12 cellular contexts compared by ENCODE assay signal in the genomic region with DNA sequence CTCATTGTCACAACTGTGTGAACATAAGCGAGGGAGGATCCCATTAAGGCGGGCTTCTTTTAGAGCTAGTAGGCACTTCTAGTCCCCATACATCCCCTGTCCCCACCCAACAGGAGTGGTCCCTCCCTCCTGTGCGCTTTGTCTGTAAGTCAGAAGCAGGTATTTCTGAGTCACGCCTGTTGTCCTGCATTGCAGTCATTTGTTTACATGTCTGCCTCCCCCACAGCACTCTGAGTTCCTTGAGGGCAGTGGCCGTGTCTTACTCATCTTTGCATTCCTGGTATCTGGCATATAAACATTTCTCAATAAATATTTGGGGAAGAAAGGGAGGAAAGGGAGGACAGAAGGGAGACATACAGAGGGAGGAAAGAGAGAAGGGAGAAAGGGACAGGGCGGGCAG. TPM values are rescaled to one million over a fixed set of nuclear protein-coding genes. Genes with fewer than 3 reads are reported as not detected.
DNase-seq lines count a peak whose midpoint lies in the region; ATAC-seq, FAIRE-seq and TF ChIP-seq lines count a peak whose summit lies in the region.
"Had no signal": no experiment of that assay in that cellular context is flagged by ENCODE, and none has a peak within 500 bp of the region (broad histone marks: within the 10 kb centered on the region; RNA-seq: fewer than 3 reads in every experiment).

No MANE protein-coding gene starts in this region.

- H3K27ac Mint-ChIP-seq in mesothelial cell of epicardium, result peak overlapping the region; percentile 97
- H3K27ac Mint-ChIP-seq: activated naive CD4-positive, alpha-beta T cell treated with anti-CD3 and anti-CD28 coated beads, Interleukin-2, amount 10 ng/mL, durations not matched to agents 7 days and 5 days; natural killer cell had no signal

- H3K27me3 Mint-ChIP-seq in mesothelial cell of epicardium (ENCODE audit: low read depth), result no peaks in the 10 kb centered on the region

- H3K4me3 Mint-ChIP-seq in mesothelial cell of epicardium, result no peak overlapping the region
- H3K4me3 Mint-ChIP-seq: activated naive CD4-positive, alpha-beta T cell treated with anti-CD3 and anti-CD28 coated beads, Interleukin-2, amount 10 ng/mL, durations not matched to agents 7 days and 5 days; natural killer cell had no signal

- no peak for TF ChIP-seq CTCF in mesothelial cell of epicardium (IDR thresholded peaks at IDR 0.05; ENCODE audit: unreplicated experiment)

- DNase-seq in AG08396 (ENCODE audit: low spot score), result peak; percentile 76
- DNase-seq in M059J (ENCODE audit: low read depth), result peak; percentile 98
- DNase-seq in dedifferentiated amniotic fluid mesenchymal stem cell (ENCODE audit: extremely low spot score), result peak; percentile 80
- DNase-seq in mesothelial cell of epicardium (ENCODE audit: low spot score in 2 of 2, unreplicated experiment in 2 of 2), result no peak
- DNase-seq in frontal cortex (ENCODE audit: low spot score in 2 of 2), result no peak
- DNase-seq in NCI-H1105 treated with DMSO at 0.1 percent for 48 hours (lab: John Stamatoyannopoulos, UW), result no peak
- DNase-seq: activated naive CD4-positive, alpha-beta T cell treated with anti-CD3 and anti-CD28 coated beads, Interleukin-2, amount 10 ng/mL, durations not matched to agents 7 days and 5 days; natural killer cell; NCI-H526 had no signal

- H3K4me1 Mint-ChIP-seq in mesothelial cell of epicardium, result peaks cover 73% of the 10 kb centered on the region
- H3K4me1 Mint-ChIP-seq: activated naive CD4-positive, alpha-beta T cell treated with anti-CD3 and anti-CD28 coated beads, Interleukin-2, amount 10 ng/mL, durations not matched to agents 7 days and 5 days; natural killer cell had no signal

- H3K36me3 Mint-ChIP-seq in mesothelial cell of epicardium, result no peaks in the 10 kb centered on the region
- H3K36me3 Mint-ChIP-seq: activated naive CD4-positive, alpha-beta T cell treated with anti-CD3 and anti-CD28 coated beads, Interleukin-2, amount 10 ng/mL, durations not matched to agents 7 days and 5 days; natural killer cell had no signal

- ATAC-seq in GM21576 (IDR thresholded peaks at IDR 0.05; ENCODE audit: unreplicated experiment) (no peak), HG02642 (IDR thresholded peaks at IDR 0.05; ENCODE audit: poor library complexity, unreplicated experiment) (no peak)
- ATAC-seq: natural killer cell had no signal

- FAIRE-seq in frontal cortex (lab: Jason Lieb, UNC), result no peak
- FAIRE-seq: GM18507 had no signal

- no peaks in the 10 kb centered on the region for H3K9me3 Mint-ChIP-seq in mesothelial cell of epicardium
- H3K9me3 Mint-ChIP-seq: activated naive CD4-positive, alpha-beta T cell treated with anti-CD3 and anti-CD28 coated beads, Interleukin-2, amount 10 ng/mL, durations not matched to agents 7 days and 5 days; natural killer cell had no signal

RNA-seq across cellular contexts. Expression of a gene that starts 40.3 kb away (rescaled TPM):
- 1.6 and 4.9 TPM in 2 replicates for total RNA-seq in M059J (2014; rRNA removed; shearing (Covaris generic))
- total RNA-seq in mesothelial cell of epicardium (29.7 to 34.0 TPM (median 32.2 TPM) in 3 replicates), frontal cortex (11.0 TPM)

Comparison
In these comparisons a context has a peak if more than half of its experiments do, and no peak if none do; other contexts are left out.
1. DNase-seq: peak in AG08396 (single experiment), M059J (single experiment) and dedifferentiated amniotic fluid mesenchymal stem cell (single experiment); none in mesothelial cell of epicardium (0 of 2), frontal cortex (0 of 2) and NCI-H1105 treated with DMSO at 0.1 percent for 48 hours (single experiment).